4 cellular contexts compared by ENCODE assay signal in genomic region chr6:67094431-67094830, GRCh38.
"Had no signal": no experiment of that assay in that cellular context is flagged by ENCODE, and none has a peak within 500 bp of the region (broad histone marks: within the 10 kb centered on the region; RNA-seq: fewer than 3 reads in every experiment).

No MANE protein-coding gene starts in this region.

- H3K4me3 ChIP-seq: K562 had no signal

- DNase-seq: IMR-90, KBM-7 had no signal

- H3K27ac ChIP-seq: HL-60 had no signal
